In the genomic region with DNA sequence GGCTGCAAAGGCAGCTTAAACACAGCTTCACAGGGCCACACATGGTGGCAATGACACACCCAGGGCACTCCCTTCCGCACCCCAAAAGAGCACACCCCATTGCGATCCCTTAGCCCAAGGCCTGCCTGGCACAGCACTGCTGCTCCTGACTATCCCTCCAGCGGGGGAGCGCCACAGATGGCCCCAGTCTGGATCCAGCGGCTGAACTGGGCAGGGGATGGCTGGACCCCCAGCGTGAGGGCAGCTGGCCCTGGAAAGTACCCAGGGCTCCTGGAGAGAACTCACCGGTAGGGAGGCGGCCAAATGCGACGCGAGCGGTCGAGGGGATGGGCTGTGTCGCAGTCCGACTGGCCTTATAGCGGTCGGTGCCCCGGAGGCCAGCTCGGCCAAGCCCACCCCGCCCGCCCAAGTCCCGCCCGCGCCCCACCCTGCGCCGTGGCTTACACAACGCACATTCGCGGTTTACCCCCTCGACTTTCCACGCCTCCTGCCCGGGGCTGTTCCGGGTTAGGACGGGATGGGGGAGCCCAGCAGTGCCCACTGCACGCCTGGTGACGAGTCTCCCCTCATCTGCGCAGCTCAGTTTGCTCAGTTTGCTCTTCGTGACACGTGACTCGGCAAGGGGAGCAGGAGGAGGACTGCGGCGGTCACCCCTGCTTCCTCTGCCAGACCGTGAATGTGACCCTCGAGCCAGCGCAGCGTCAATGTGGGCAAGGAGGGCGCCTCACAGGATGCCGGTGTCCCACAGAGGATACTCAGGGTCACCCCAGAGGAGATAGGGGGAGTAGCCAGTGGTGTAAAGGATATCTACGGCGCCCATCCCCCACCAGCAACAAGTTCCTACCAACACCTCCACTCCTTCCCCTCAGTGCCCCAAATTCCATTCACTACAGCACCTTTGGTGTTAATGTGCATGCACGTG, we compare ENCODE assay signal across 8 cellular contexts. TPM values are rescaled to one million over a fixed set of nuclear protein-coding genes. Genes with fewer than 3 reads are reported as not detected.
DNase-seq lines count a peak whose midpoint lies in the region; ATAC-seq and TF ChIP-seq lines count a peak whose summit lies in the region.

A gene (minus strand): TSS at position 328 of the 922 bp plus-strand sequence. CDS start 652 bp downstream, outside the sequence.

- H3K4me2 ChIP-seq in Karpas-422 (ENCODE audit: low read depth, low read length, poor library complexity, severe bottlenecking): peak within 1 kb of the TSS; percentile 60

- H3K79me2 ChIP-seq in Karpas-422 (ENCODE audit: low read length): no peaks in the 10 kb centered on the region

- H3K9ac ChIP-seq in Karpas-422 (ENCODE audit: low read length): peak within 1 kb of the TSS; percentile 75

- peak; percentile 70 to 85 for TF ChIP-seq POLR2A in tibial nerve (IDR thresholded peaks at IDR 0.05)

- intact Hi-C loops in heart right ventricle (cut with DNase I): loop anchor here in 2 of 10 donors (2.0 to 10.0 kb wide), 2 partner anchors 31 to 79 kb away; a partner anchor contains a TSS
- intact Hi-C loops in posterior vena cava (cut with DNase I): no loop called here

- no peaks in the 10 kb centered on the region for H3K9me3 ChIP-seq in Karpas-422 (ENCODE audit: low read length)
- H3K9me3 ChIP-seq in heart right ventricle: no peaks in the 10 kb centered on the region
- no peaks in the 10 kb centered on the region for H3K9me3 ChIP-seq in tibial nerve

- WGBS in heart right ventricle, 2 donors: 5 to 7% methylated on average over 44 to 51 of the region's 51 CpGs
- 2 to 3% methylated on average over 28 to 41 of the region's 51 CpGs for WGBS in tibial nerve, 2 donors

- H3K4me3 ChIP-seq in Karpas-422 (ENCODE audit: low read length) (peak within 1 kb of the TSS; percentile 73), heart right ventricle (peak within 1 kb of the TSS; percentile 62 to 93 (median 77)), tibial nerve (peak within 1 kb of the TSS; percentile 67 to 99 (median 78))

- no peaks in the 10 kb centered on the region for H3K36me3 ChIP-seq in Karpas-422 (ENCODE audit: insufficient read depth, low read length)
- H3K36me3 ChIP-seq in heart right ventricle: peaks cover 0 to 9% (median 0%) of the 10 kb centered on the region in 9 donors
- H3K36me3 ChIP-seq in tibial nerve: no peaks in the 10 kb centered on the region

- H3K27me3 ChIP-seq in Karpas-422 (ENCODE audit: low read length) (no peaks in the 10 kb centered on the region), heart right ventricle (no peaks in the 10 kb centered on the region), tibial nerve (no peaks in the 10 kb centered on the region)

- TF ChIP-seq EP300 in tibial nerve (IDR thresholded peaks at IDR 0.05): peak; percentile 40 to 94

- TF ChIP-seq CTCF in heart right ventricle (IDR thresholded peaks at IDR 0.05) (no peak), tibial nerve (IDR thresholded peaks at IDR 0.05) (no peak)

- H2AFZ ChIP-seq in Karpas-422 (ENCODE audit: low read length): peak within 1 kb of the TSS; percentile 93

- H4K20me1 ChIP-seq in Karpas-422 (ENCODE audit: insufficient read depth, low read depth, low read length): no peaks in the 10 kb centered on the region

- DNase-seq in GM04504 (ENCODE audit: low read depth) (peak; percentile 90), Karpas-422 (peak; percentile 72), T-helper 22 cell (ENCODE audit: low read depth) (peak; percentile 80), heart right ventricle (peak; percentile 87 to 88), posterior vena cava (ENCODE audit: low spot score) (peak; percentile 97), tibial nerve (ENCODE audit: low spot score in 2 of 2) (peak; percentile 83 to 84)

- H3K27ac ChIP-seq in Karpas-422 (ENCODE audit: low read length): no peak within 1 kb of the TSS
- H3K27ac ChIP-seq in angular gyrus (ENCODE audit: low read depth, low read length): peak within 1 kb of the TSS; percentile 78
- peak within 1 kb of the TSS; percentile 93 to 99 (median 98) for H3K27ac ChIP-seq in heart right ventricle
- H3K27ac ChIP-seq in tibial nerve: peak within 1 kb of the TSS; percentile 96 to 100 (median 98)

- H3K9me2 ChIP-seq in Karpas-422 (replicated peaks; ENCODE audit: insufficient read depth, low read length): no peaks in the 10 kb centered on the region

- H3K4me1 ChIP-seq in Karpas-422 (ENCODE audit: low read length) (peaks cover 19% of the 10 kb centered on the region), heart right ventricle (peaks cover 3 to 76% (median 35%) of the 10 kb centered on the region in 9 donors), tibial nerve (peaks cover 0 to 62% (median 28%) of the 10 kb centered on the region in 4 donors)

- ATAC-seq in heart right ventricle (peak; percentile 77 to 88 (median 82)), GM19023 (IDR thresholded peaks at IDR 0.05; ENCODE audit: unreplicated experiment) (no peak)

RNA-seq across cellular contexts. Expression of the gene that starts here (rescaled TPM):
- total RNA-seq in Karpas-422 (2014; rRNA removed; shearing (Covaris generic); ENCODE audit: low replicate concordance): 26.8 and 43.3 TPM in 2 replicates
- total RNA-seq in heart right ventricle (100 to 1,000 TPM; 237 to 385 (median 294) TPM), posterior vena cava (1,000 to 10,000 TPM; 1,174 to 1,536 TPM), tibial nerve (1,000 to 10,000 TPM in 2 of 4 donors, 100 to 1,000 TPM in 2; 651 to 1,173 (median 946) TPM)
- 1,000 to 10,000 TPM in 1 of 2 donors, 100 to 1,000 TPM in 1; 630 to 2,261 TPM for polyA plus RNA-seq in heart right ventricle
